In the genomic region with DNA sequence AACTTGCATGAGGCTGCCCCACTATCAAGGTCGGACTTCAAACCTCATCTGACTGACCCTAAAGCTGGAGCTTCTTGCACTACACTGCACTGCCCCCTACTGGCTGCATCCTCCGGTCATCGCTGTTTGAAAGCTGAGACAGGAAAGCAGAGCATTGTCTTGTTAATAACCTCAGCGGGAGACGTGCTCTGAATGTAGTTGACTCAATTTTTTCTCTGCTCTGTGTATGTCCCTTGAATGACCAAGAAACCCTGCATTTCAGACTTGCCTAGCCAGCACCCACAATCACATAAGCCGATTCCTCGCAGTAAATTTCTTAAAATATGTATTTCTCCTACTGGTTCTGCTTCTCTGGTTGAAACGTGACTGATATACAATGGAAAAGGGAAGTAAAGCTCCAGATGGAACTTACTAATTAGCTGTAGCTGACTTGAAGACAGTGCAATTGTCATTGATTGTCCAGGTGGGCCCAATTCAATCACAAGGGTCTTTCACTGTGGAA, we compare ENCODE assay signal across 8 cellular contexts. TPM values are rescaled to one million over a fixed set of nuclear protein-coding genes. Genes with fewer than 3 reads are reported as not detected.
DNase-seq lines count a peak whose midpoint lies in the region; ATAC-seq and TF ChIP-seq lines count a peak whose summit lies in the region.

No MANE protein-coding gene starts in this region.

- H4K20me1 ChIP-seq in PC-3 (ENCODE audit: low read length) (no peaks in the 10 kb centered on the region), fibroblast of lung (ENCODE audit: control insufficient read depth, extremely low read depth, insufficient read depth, low read length) (no peaks in the 10 kb centered on the region)

- no peaks in the 10 kb centered on the region for H3F3A ChIP-seq in PC-3 (ENCODE audit: low read length, unreplicated experiment)

- peak overlapping the region; percentile 83 for H2AFZ ChIP-seq in PC-3 (ENCODE audit: low read length)
- peak overlapping the region; percentile 41 for H2AFZ ChIP-seq in fibroblast of lung (ENCODE audit: low read length)

- CTCF ChIA-PET in PC-3 (lab: Charles Lee), result interaction anchor here (0.6 to 1.5 kb wide), 5 partner anchors 79 to 347 kb away, joined by 4 to 12 read pairs (median 5); no protein-coding TSS in a partner anchor

- no peaks in the 10 kb centered on the region; the same call in 1 of the 2 replicates for H3K36me3 ChIP-seq in PC-3 (ENCODE audit: low read depth, low read length)
- no peaks in the 10 kb centered on the region for H3K36me3 ChIP-seq in fibroblast of lung (ENCODE audit: control insufficient read depth, insufficient read depth, low read length)

- H3K9ac ChIP-seq in PC-3 (ENCODE audit: low read length) (0 out of 2 replicates have a peak overlapping the region, but pooled peaks have one; percentile 13), fibroblast of lung (ENCODE audit: insufficient read depth, low read length) (no peak overlapping the region)

- H3K4me3 ChIP-seq in PC-3 (ENCODE audit: low read length), result 0 out of 2 replicates have a peak overlapping the region, but pooled peaks have one; percentile 39
- no peak overlapping the region for H3K4me3 ChIP-seq in fibroblast of lung (replicated peaks in 1 of 4; ENCODE audit: control extremely low read depth in 1 of 4, insufficient read depth in 1 of 4, low read depth in 3 of 4, low read length in 4 of 4)

- ATAC-seq in GM21619 (IDR thresholded peaks at IDR 0.05; ENCODE audit: unreplicated experiment) (peak; percentile 77), PC-3 (peak; percentile 82)
- peak; percentile 72 for ATAC-seq in stimulated activated naive CD8-positive, alpha-beta T cell treated with anti-CD3 and anti-CD28 coated beads, Interleukin-15, Interleukin-2, amounts not matched to agents 100 U/mL and 50 U/mL, for 24 hours

- DNase-seq in DMS153 (lab: John Stamatoyannopoulos, UW), result peak; percentile 76
- peak; percentile 82 for DNase-seq in KBM-7
- peak; percentile 86 for DNase-seq in PC-3
- DNase-seq in activated T-cell treated with anti-CD3 and anti-CD28 coated beads for 48 hours (ENCODE audit: low read depth), result peak; percentile 71
- peak; percentile 76 to 95 for DNase-seq in fibroblast of lung (ENCODE audit: low read depth in 2 of 2)
- DNase-seq in stimulated activated naive CD8-positive, alpha-beta T cell treated with anti-CD3 and anti-CD28 coated beads, Interleukin-15, Interleukin-2, amounts not matched to agents 100 U/mL and 50 U/mL, for 24 hours, result peak; percentile 87

- in situ Hi-C loops in KBM-7 (cut with MboI; ENCODE audit: low pct_unique_long_range_greater_than_20kb, low sequenced_read_pairs), result loop anchor here (25.0 kb wide), 1 partner anchor 354 kb away; no protein-coding TSS in a partner anchor

- H3K79me2 ChIP-seq in PC-3 (ENCODE audit: low read length), result no peaks in the 10 kb centered on the region
- H3K79me2 ChIP-seq in fibroblast of lung (ENCODE audit: control insufficient read depth, insufficient read depth, low read length), result no peaks in the 10 kb centered on the region

- peaks cover 14% of the 10 kb centered on the region for H3K9me3 Mint-ChIP-seq in nephron

- H3K4me2 ChIP-seq in PC-3 (ENCODE audit: low read length) (peak overlapping the region; percentile 77), fibroblast of lung (ENCODE audit: extremely low read depth, insufficient read depth, low read length) (peak overlapping the region; percentile 65)

- H3K27me3 ChIP-seq in PC-3 (ENCODE audit: low read length) (no peaks in the 10 kb centered on the region), fibroblast of lung (ENCODE audit: control insufficient read depth, insufficient read depth, low read length) (no peaks in the 10 kb centered on the region)

- H3K27ac Mint-ChIP-seq in nephron, result peak overlapping the region; percentile 54 to 82 (median 65)

- H3K36me3 Mint-ChIP-seq in nephron (ENCODE audit: low read depth), result no peaks in the 10 kb centered on the region

- H3K4me3 Mint-ChIP-seq in nephron, result no peak overlapping the region

- H3K4me1 ChIP-seq in PC-3 (ENCODE audit: insufficient read depth, low read length) (no peaks in the 10 kb centered on the region; the same call in 1 of the 2 replicates), fibroblast of lung (ENCODE audit: control insufficient read depth, extremely low read depth, insufficient read depth, low read length) (no peaks in the 10 kb centered on the region)

- no peaks in the 10 kb centered on the region for H3K9me2 ChIP-seq in PC-3 (replicated peaks; ENCODE audit: low read length)

- H3K9me3 ChIP-seq in PC-3 (ENCODE audit: low read length), result no peaks in the 10 kb centered on the region
- no peaks in the 10 kb centered on the region for H3K9me3 ChIP-seq in fibroblast of lung (ENCODE audit: control insufficient read depth, insufficient read depth, low read depth, low read length)

- no peaks in the 10 kb centered on the region for H3K27me3 Mint-ChIP-seq in nephron (ENCODE audit: low read depth)

- peaks cover 6% of the 10 kb centered on the region for H3K4me1 Mint-ChIP-seq in nephron

- TF ChIP-seq CTCF in PC-3 (conservative IDR thresholded peaks at IDR 0.05; ENCODE audit: low read depth, low read length) (peak; percentile 89), fibroblast of lung (conservative IDR thresholded peaks at IDR 0.05 in 1 of 2, IDR thresholded peaks at IDR 0.05 in 1 of 2; ENCODE audit: low read depth in 1 of 2, low read length in 2 of 2) (peak; percentile 90 to 95), nephron (IDR thresholded peaks at IDR 0.05; ENCODE audit: unreplicated experiment in 3 of 3) (peak; percentile 88 to 96 (median 96))

- H3K27ac ChIP-seq in PC-3 (ENCODE audit: low read length) (no peak overlapping the region), fibroblast of lung (ENCODE audit: insufficient read depth, low read length) (no peak overlapping the region)

- BruUV-seq in PC-3 (replicated peaks; lab: Mats Ljungman, UMichigan), result no TSS peak

- intact Hi-C loops in PC-3 (cut with micrococcal nuclease), result loop anchor here (1.0 to 10.0 kb wide), 3 partner anchors 79 to 1082 kb away; no protein-coding TSS in a partner anchor

- POLR2A ChIA-PET in PC-3 (lab: Charles Lee; ENCODE audit: unreplicated experiment), result interaction anchor here (0.6 kb wide), 1 partner anchor 955 kb away, joined by 4 read pairs; no protein-coding TSS in a partner anchor

RNA-seq across cellular contexts. Expression of gene TCF21, which starts 27.8 kb away (rescaled TPM):
- not detected in 2 replicates for total RNA-seq in PC-3 (2014; rRNA removed)
- total RNA-seq in fibroblast of lung, result 8.2 and 11.1 TPM in 2 replicates
- 13.5 and 20.5 TPM in 2 replicates for polyA plus RNA-seq in fibroblast of lung
- 10.8 and 17.4 TPM in 2 replicates for polyA plus RNA-seq in fibroblast of lung (2012)
- polyA minus RNA-seq in fibroblast of lung (ENCODE audit: low replicate concordance), result 9.7 and 19.0 TPM in 2 replicates

RNA-seq across cellular contexts. Expression of gene TBPL1, which starts 36.3 kb away (rescaled TPM):
- total RNA-seq in PC-3 (2014; rRNA removed) (17.7 and 30.8 TPM in 2 replicates), fibroblast of lung (15.4 and 18.8 TPM in 2 replicates)
- polyA plus RNA-seq in fibroblast of lung, result 37.6 and 47.8 TPM in 2 replicates
- polyA plus RNA-seq in fibroblast of lung (2012), result 32.6 and 38.6 TPM in 2 replicates
- polyA minus RNA-seq in fibroblast of lung (ENCODE audit: low replicate concordance), result 0.39 and 2.2 TPM in 2 replicates
